Comparison of ENCODE assay signal across 8 cellular contexts in the genomic region with DNA sequence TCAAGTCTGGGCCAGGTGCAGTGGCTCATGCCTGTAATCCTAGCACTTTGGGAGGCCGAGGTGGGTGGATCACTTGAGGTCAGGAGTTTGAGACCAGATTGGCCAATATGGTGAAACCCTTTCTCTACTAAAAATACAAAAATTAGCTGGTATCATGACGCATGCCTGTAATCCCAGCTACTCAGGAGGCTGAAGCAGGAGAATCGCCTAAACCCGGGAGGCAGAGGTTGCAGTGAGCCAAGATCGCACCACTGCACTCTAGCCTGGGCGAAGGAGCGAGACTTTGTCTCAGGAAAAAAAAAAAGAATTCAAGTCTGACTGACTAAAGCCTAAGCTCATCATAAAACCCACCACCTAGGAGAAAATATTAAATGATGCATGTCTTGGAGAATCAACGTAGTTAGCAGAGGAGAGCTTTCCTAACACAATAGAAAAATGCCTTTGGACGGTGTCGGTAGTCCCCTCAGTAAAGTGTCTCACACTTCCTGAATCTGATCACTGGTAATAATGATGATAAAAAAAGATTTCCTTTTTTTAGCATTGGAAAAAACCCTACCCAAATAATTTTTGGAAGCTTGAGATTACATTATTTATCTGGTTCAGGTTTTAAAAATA.
A peak's percentile ranks its signal among the peaks of the same experiment; 100 is the strongest.
DNase-seq lines count a peak whose midpoint lies in the region; ATAC-seq, FAIRE-seq and TF ChIP-seq lines count a peak whose summit lies in the region.
"Not testable (repeated sequence)": the region's sequence is repeated elsewhere in the genome, so short reads cannot be mapped to it uniquely, and the experiment has no call there.

No MANE protein-coding gene starts in this region.

- H3K27ac Mint-ChIP-seq in astrocyte (ENCODE audit: unreplicated experiment), result not testable (repeated sequence)
- peak overlapping the region; percentile 93 for H3K27ac Mint-ChIP-seq in endothelial cell (ENCODE audit: unreplicated experiment)
- H3K27ac Mint-ChIP-seq in mesothelial cell of epicardium, result peak overlapping the region; percentile 70

- H2AFZ ChIP-seq in astrocyte (ENCODE audit: low read depth, low read length); hepatocyte: not testable (repeated sequence)

- H3K36me3 Mint-ChIP-seq in astrocyte (ENCODE audit: low read depth, unreplicated experiment); endothelial cell (ENCODE audit: low read depth, unreplicated experiment); mesothelial cell of epicardium: not testable (repeated sequence)

- H3K79me2 ChIP-seq in astrocyte (ENCODE audit: insufficient read depth, low read length); hepatocyte: not testable (repeated sequence)

- H3K4me1 ChIP-seq in Panc1 (ENCODE audit: control insufficient read depth, insufficient read depth, low read length), result peaks cover 33% of the 10 kb centered on the region
- H3K4me1 ChIP-seq in astrocyte (ENCODE audit: insufficient read depth, low read length), result peaks cover 18% of the 10 kb centered on the region
- H3K4me1 ChIP-seq in hepatocyte (ENCODE audit: insufficient read depth), result peaks cover 17% of the 10 kb centered on the region
- H3K4me1 ChIP-seq in rectal smooth muscle tissue (ENCODE audit: control insufficient read depth, insufficient read depth, low read length), result not testable (repeated sequence)
- H3K4me1 ChIP-seq in upper lobe of left lung, result peaks cover 39 to 88% (median 45%) of the 10 kb centered on the region in 4 donors

- POLR2A ChIA-PET in Panc1 (lab: Charles Lee), result interaction anchor here (0.6 kb wide), 1 partner anchor 257 kb away, joined by 3 read pairs; no protein-coding TSS in a partner anchor

- peak overlapping the region; percentile 65 for H3K4me2 ChIP-seq in astrocyte (ENCODE audit: low read length)
- H3K4me2 ChIP-seq in hepatocyte, result not testable (repeated sequence)

- intact Hi-C loops in Panc1 (cut with micrococcal nuclease; ENCODE audit: unreplicated experiment), result not testable (repeated sequence)

- H3K4me3 Mint-ChIP-seq in astrocyte (ENCODE audit: unreplicated experiment); endothelial cell (ENCODE audit: unreplicated experiment); mesothelial cell of epicardium: not testable (repeated sequence)

- H3K36me3 ChIP-seq in Panc1 (ENCODE audit: control insufficient read depth, insufficient read depth, low read length); astrocyte (ENCODE audit: insufficient read depth, low read length); hepatocyte (replicated peaks; ENCODE audit: insufficient read depth, low read depth); rectal smooth muscle tissue (ENCODE audit: control insufficient read depth, insufficient read depth, low read length); upper lobe of left lung: not testable (repeated sequence)

- not testable (repeated sequence) for H3K9me2 ChIP-seq in hepatocyte (replicated peaks; ENCODE audit: insufficient read depth)

- FAIRE-seq in astrocyte (lab: Jason Lieb, UNC), result not testable (repeated sequence)

- peak; percentile 70 for ATAC-seq in Panc1
- not testable (repeated sequence) for ATAC-seq in upper lobe of left lung (ENCODE audit: low FRiP score in 2 of 2)

- not testable (repeated sequence) for TF ChIP-seq CTCF in Panc1 (IDR thresholded peaks at IDR 0.05); astrocyte (IDR thresholded peaks at IDR 0.05; ENCODE audit: insufficient read depth, low read depth, low read length); endothelial cell (IDR thresholded peaks at IDR 0.05; ENCODE audit: unreplicated experiment); hepatocyte (IDR thresholded peaks at IDR 0.05; ENCODE audit: poor library complexity); mesothelial cell of epicardium (IDR thresholded peaks at IDR 0.05; ENCODE audit: unreplicated experiment); upper lobe of left lung (IDR thresholded peaks at IDR 0.05)

- not testable (repeated sequence) for H3K9me3 ChIP-seq in Panc1 (ENCODE audit: control insufficient read depth, insufficient read depth, low read depth, low read length); astrocyte (ENCODE audit: insufficient read depth, low read depth, low read length); hepatocyte (ENCODE audit: low read depth); upper lobe of left lung

- H3K27ac ChIP-seq in Panc1 (ENCODE audit: low read length), result peak overlapping the region; percentile 89
- peak overlapping the region; percentile 81 for H3K27ac ChIP-seq in astrocyte (ENCODE audit: low read depth, low read length)
- H3K27ac ChIP-seq in hepatocyte, result peak overlapping the region; percentile 62
- peak overlapping the region; percentile 33 for H3K27ac ChIP-seq in rectal smooth muscle tissue (ENCODE audit: low read depth, low read length)
- H3K27ac ChIP-seq in upper lobe of left lung, result peak overlapping the region; percentile 59 to 90 (median 72)

- H4K20me1 ChIP-seq in astrocyte (ENCODE audit: insufficient read depth, low read length); hepatocyte (ENCODE audit: insufficient read depth, poor library complexity, severe bottlenecking): not testable (repeated sequence)

- H3K27me3 ChIP-seq in Panc1 (ENCODE audit: control insufficient read depth, insufficient read depth, low read length); astrocyte (ENCODE audit: insufficient read depth, low read length); hepatocyte; rectal smooth muscle tissue (ENCODE audit: control insufficient read depth, insufficient read depth, low read length); upper lobe of left lung: not testable (repeated sequence)

- H3K9ac ChIP-seq in astrocyte (ENCODE audit: low read length), result peak overlapping the region; percentile 60
- not testable (repeated sequence) for H3K9ac ChIP-seq in rectal smooth muscle tissue (ENCODE audit: low read length)

- H3K4me1 Mint-ChIP-seq in astrocyte (ENCODE audit: low read depth, unreplicated experiment), result peaks cover 32% of the 10 kb centered on the region
- peaks cover 25% of the 10 kb centered on the region for H3K4me1 Mint-ChIP-seq in endothelial cell (ENCODE audit: unreplicated experiment)
- H3K4me1 Mint-ChIP-seq in mesothelial cell of epicardium, result peaks cover 68% of the 10 kb centered on the region

- in situ Hi-C loops in Panc1 (cut with HindIII; ENCODE audit: low pct_unique_long_range_greater_than_20kb, low sequenced_read_pairs), result not testable (repeated sequence)

- H3K27me3 Mint-ChIP-seq in astrocyte (ENCODE audit: low read depth, unreplicated experiment); endothelial cell (ENCODE audit: unreplicated experiment); mesothelial cell of epicardium (ENCODE audit: low read depth): not testable (repeated sequence)

- H3K9me3 Mint-ChIP-seq in astrocyte (ENCODE audit: unreplicated experiment); endothelial cell (ENCODE audit: unreplicated experiment); mesothelial cell of epicardium: not testable (repeated sequence)

- peak; percentile 10 for DNase-seq in ELR (ENCODE audit: low read depth)
- not testable (repeated sequence) for DNase-seq in Panc1 (ENCODE audit: low read depth, low spot score); astrocyte (ENCODE audit: low read depth); endothelial cell (ENCODE audit: low spot score); hepatocyte (ENCODE audit: low spot score); mesothelial cell of epicardium (ENCODE audit: low spot score in 2 of 2, unreplicated experiment in 2 of 2); upper lobe of left lung

- not testable (repeated sequence) for BruUV-seq in Panc1 (replicated peaks; lab: Mats Ljungman, UMichigan)

- not testable (repeated sequence) for TF ChIP-seq POLR2A in upper lobe of left lung (IDR thresholded peaks at IDR 0.05)

- H3K4me3 ChIP-seq in Panc1 (ENCODE audit: low read depth in 2 of 2, low read length in 2 of 2), result peak overlapping the region in 1 of 2 experiments; percentile 26; a peak in 1 of 4 replicates
- not testable (repeated sequence) for H3K4me3 ChIP-seq in astrocyte (ENCODE audit: insufficient read depth, low read depth, low read length); hepatocyte; rectal smooth muscle tissue (ENCODE audit: low read length); upper lobe of left lung

- TF ChIP-seq EP300 in upper lobe of left lung (IDR thresholded peaks at IDR 0.05), result not testable (repeated sequence)

- WGBS in hepatocyte (ENCODE audit: low lambda C conversion rate, missing lambda C conversion rate), result 80% methylated on average over 10 of the region's 10 CpGs
- WGBS in upper lobe of left lung, 2 donors, result 68 to 79% methylated on average over 10 of the region's 10 CpGs

- CTCF ChIA-PET in Panc1 (lab: Charles Lee), result interaction anchor here (0.6 kb wide), 1 partner anchor 1159 kb away, joined by 3 read pairs; no protein-coding TSS in a partner anchor

Comparison
In these comparisons a context has a peak if more than half of its experiments do, and no peak if none do; other contexts are left out.
1. H3K27ac ChIP-seq: peak in every context shown above with its lines; median percentile 89 in Panc1; 81 in astrocyte; 72 in upper lobe of left lung; 62 in hepatocyte; 33 in rectal smooth muscle tissue.